22 cellular contexts compared by ENCODE assay signal in genomic region chr10:12390733-12391132, GRCh38. TPM values are rescaled to one million over a fixed set of nuclear protein-coding genes. Genes with fewer than 3 reads are reported as not detected.
DNase-seq lines count a peak whose midpoint lies in the region; ATAC-seq, FAIRE-seq and TF ChIP-seq lines count a peak whose summit lies in the region.
"Had no signal": no experiment of that assay in that cellular context is flagged by ENCODE, and none has a peak within 500 bp of the region (broad histone marks: within the 10 kb centered on the region; RNA-seq: fewer than 3 reads in every experiment).

No MANE protein-coding gene starts in this region.

- H2AFZ ChIP-seq in neuronal stem cell (ENCODE audit: low read length) = no peak overlapping the region
- H2AFZ ChIP-seq: GM23338 had no signal

- H3K27me3 Mint-ChIP-seq in stimulated activated memory B cell treated with anti-CD40 and anti-IgM and Interleukin-4, amounts not matched to agents 10 μg/mL and 1 μg/mL and 100 μg/mL, for 72 hours = no peaks in the 10 kb centered on the region
- H3K27me3 Mint-ChIP-seq in activated T-cell treated with anti-CD3 and anti-CD28 coated beads, Interleukin-2, amount 50 U/mL, for 24 hours = no peaks in the 10 kb centered on the region
- H3K27me3 Mint-ChIP-seq: stimulated activated naive CD8-positive, alpha-beta T cell treated with anti-CD3 and anti-CD28 coated beads, Interleukin-15, amount 100 ng/mL, for 72 hours had no signal

- peaks cover 0 to 3% of the 10 kb centered on the region in 2 donors for H3K4me1 ChIP-seq in neuronal stem cell (ENCODE audit: control insufficient read depth in 2 of 2, insufficient read depth in 1 of 2, low read depth in 1 of 2, low read length in 2 of 2)

- peaks cover 4% of the 10 kb centered on the region for H3K79me1 ChIP-seq in neuronal stem cell (ENCODE audit: low read depth, low read length)

- H3K14ac ChIP-seq in neuronal stem cell (ENCODE audit: low read length) = no peak overlapping the region

- peak overlapping the region; percentile 36 for H3K27ac Mint-ChIP-seq in stimulated activated memory B cell treated with anti-CD40 and anti-IgM and Interleukin-4, amounts not matched to agents 10 μg/mL and 1 μg/mL and 100 μg/mL, for 72 hours
- H3K27ac Mint-ChIP-seq in activated T-cell treated with anti-CD3 and anti-CD28 coated beads, Interleukin-2, amount 50 U/mL, for 24 hours = no peak overlapping the region
- H3K27ac Mint-ChIP-seq: activated CD8-positive, alpha-beta T cell treated with anti-CD3 and anti-CD28 coated beads, Interleukin-2, amount 10 ng/mL, durations not matched to agents 7 days and 5 days had no signal

- H3K4me3 Mint-ChIP-seq in stimulated activated memory B cell treated with anti-CD40 and anti-IgM and Interleukin-4, amounts not matched to agents 10 μg/mL and 1 μg/mL and 100 μg/mL, for 72 hours = no peak overlapping the region
- H3K4me3 Mint-ChIP-seq in activated T-cell treated with anti-CD3 and anti-CD28 coated beads, Interleukin-2, amount 50 U/mL, for 24 hours = no peak overlapping the region
- H3K4me3 Mint-ChIP-seq: activated CD8-positive, alpha-beta T cell treated with anti-CD3 and anti-CD28 coated beads, Interleukin-2, amount 10 ng/mL, durations not matched to agents 7 days and 5 days; GM23338; stimulated activated naive CD8-positive, alpha-beta T cell treated with anti-CD3 and anti-CD28 coated beads, Interleukin-15, amount 100 ng/mL, for 72 hours had no signal

- H3K27me3 ChIP-seq in neuronal stem cell (ENCODE audit: control insufficient read depth in 3 of 3, insufficient read depth in 3 of 3, low read depth in 1 of 3, low read length in 3 of 3) = no peaks in the 10 kb centered on the region

- no peak overlapping the region for H2BK5ac ChIP-seq in neuronal stem cell (ENCODE audit: low read length)

- peaks cover 59% of the 10 kb centered on the region for H3K4me1 Mint-ChIP-seq in stimulated activated memory B cell treated with anti-CD40 and anti-IgM and Interleukin-4, amounts not matched to agents 10 μg/mL and 1 μg/mL and 100 μg/mL, for 72 hours
- peaks cover 35% of the 10 kb centered on the region for H3K4me1 Mint-ChIP-seq in activated T-cell treated with anti-CD3 and anti-CD28 coated beads, Interleukin-2, amount 50 U/mL, for 24 hours (ENCODE audit: low read depth)

- WGBS in neuronal stem cell (ENCODE audit: extremely low coverage in 2 of 2, insufficient read length in 2 of 2, insufficient replicate concordance in 1 of 2), 2 donors = no CpG with 5 or more reads among the region's 7 CpGs

- peak; percentile 52 for FAIRE-seq in GM12891 (lab: Jason Lieb, UNC)
- FAIRE-seq: GM12892, islet of Langerhans had no signal

- H3K9me3 ChIP-seq in neuronal stem cell (replicated peaks in 1 of 2; ENCODE audit: control insufficient read depth in 2 of 2, insufficient read depth in 1 of 2, low read depth in 1 of 2, low read length in 2 of 2) = no peaks in the 10 kb centered on the region

- DNase-seq in GM12891 (ENCODE audit: insufficient read length, low spot score) (no peak), cerebellar nuclear complex (lab: John Stamatoyannopoulos, UW) (peak; percentile 32 to 51), left lobe of liver (ENCODE audit: low spot score) (no peak), COR-L47 (lab: John Stamatoyannopoulos, UW) (no peak), neuronal stem cell (ENCODE audit: low spot score) (no peak)
- DNase-seq in activated T-cell treated with anti-CD3 and anti-CD28 coated beads, Interleukin-2, amount 50 U/mL, for 24 hours = no peak
- DNase-seq: activated CD8-positive, alpha-beta T cell treated with anti-CD3 and anti-CD28 coated beads, Interleukin-2, amount 10 ng/mL, durations not matched to agents 7 days and 5 days; activated effector memory CD4-positive, alpha-beta T cell treated with anti-CD3 and anti-CD28 coated beads, Interleukin-2, amount 50 U/mL, for 16 hours; amygdala; Calu3; GDM1; NCI-H1436; NCI-H345; stimulated activated CD4-positive, alpha-beta T cell treated with anti-CD3 and anti-CD28 coated beads, Interleukin-12 subunit alpha, Interleukin-12 subunit beta, amount 100 ng/mL, for 4 hours; stimulated activated naive CD8-positive, alpha-beta T cell treated with anti-CD3 and anti-CD28 coated beads, Interleukin-15, amount 100 ng/mL, for 72 hours had no signal

- H2BK15ac ChIP-seq in neuronal stem cell (ENCODE audit: low read length) = no peak overlapping the region

- H3K4me2 ChIP-seq in neuronal stem cell (ENCODE audit: insufficient read depth, low read length, poor library complexity, severe bottlenecking) = no peak overlapping the region
- H3K4me2 ChIP-seq: GM23338 had no signal

- H3K4ac ChIP-seq in neuronal stem cell (ENCODE audit: low read length) = no peak overlapping the region

- no peak overlapping the region for H2BK12ac ChIP-seq in neuronal stem cell (ENCODE audit: low read length)

- no peak overlapping the region for H3K4me3 ChIP-seq in neuronal stem cell (ENCODE audit: low read length in 2 of 2)
- H3K4me3 ChIP-seq: GM23338 had no signal

- H2AK5ac ChIP-seq in neuronal stem cell (ENCODE audit: low read depth, low read length) = no peak overlapping the region

- H3K9ac ChIP-seq in neuronal stem cell (ENCODE audit: low read depth, low read length, poor library complexity) = no peak overlapping the region

- no peak for TF ChIP-seq POLR2A in GM12891 (IDR thresholded peaks at IDR 0.05; ENCODE audit: low read depth, low read length)

- no peak overlapping the region for H4K91ac ChIP-seq in neuronal stem cell (ENCODE audit: low read depth, low read length, poor library complexity)

- H3K36me3 Mint-ChIP-seq in stimulated activated memory B cell treated with anti-CD40 and anti-IgM and Interleukin-4, amounts not matched to agents 10 μg/mL and 1 μg/mL and 100 μg/mL, for 72 hours = peaks cover 5% of the 10 kb centered on the region
- H3K36me3 Mint-ChIP-seq in activated T-cell treated with anti-CD3 and anti-CD28 coated beads, Interleukin-2, amount 50 U/mL, for 24 hours (ENCODE audit: low read depth) = no peaks in the 10 kb centered on the region

- no peak overlapping the region for H3K23ac ChIP-seq in neuronal stem cell (ENCODE audit: low read depth, low read length, poor library complexity)

- no peak overlapping the region for H3K18ac ChIP-seq in neuronal stem cell (ENCODE audit: low read length)

- ATAC-seq in left lobe of liver = peak; percentile 73
- ATAC-seq in stimulated activated memory B cell treated with anti-CD40 and anti-IgM and Interleukin-4, amounts not matched to agents 10 μg/mL and 1 μg/mL and 100 μg/mL, for 72 hours = no peak
- no peak for ATAC-seq in HG02642 (IDR thresholded peaks at IDR 0.05; ENCODE audit: poor library complexity, unreplicated experiment)
- ATAC-seq: activated CD8-positive, alpha-beta T cell treated with anti-CD3 and anti-CD28 coated beads, Interleukin-2, amount 10 ng/mL, durations not matched to agents 7 days and 5 days; GM23338; stimulated activated naive CD8-positive, alpha-beta T cell treated with anti-CD3 and anti-CD28 coated beads, Interleukin-15, amount 100 ng/mL, for 72 hours had no signal

- no peak overlapping the region for H2BK120ac ChIP-seq in neuronal stem cell (ENCODE audit: low read depth, low read length)

- no peak overlapping the region for H4K8ac ChIP-seq in neuronal stem cell (ENCODE audit: low read depth, low read length)

- no peaks in the 10 kb centered on the region for H3K9me3 Mint-ChIP-seq in stimulated activated memory B cell treated with anti-CD40 and anti-IgM and Interleukin-4, amounts not matched to agents 10 μg/mL and 1 μg/mL and 100 μg/mL, for 72 hours
- no peaks in the 10 kb centered on the region for H3K9me3 Mint-ChIP-seq in activated T-cell treated with anti-CD3 and anti-CD28 coated beads, Interleukin-2, amount 50 U/mL, for 24 hours
- H3K9me3 Mint-ChIP-seq: GM23338; stimulated activated naive CD8-positive, alpha-beta T cell treated with anti-CD3 and anti-CD28 coated beads, Interleukin-15, amount 100 ng/mL, for 72 hours had no signal

- H3K27ac ChIP-seq in neuronal stem cell (replicated peaks; ENCODE audit: low read length) = no peak overlapping the region
- H3K27ac ChIP-seq: RWPE1, VCaP had no signal

- H3K36me3 ChIP-seq in neuronal stem cell (replicated peaks in 1 of 2; ENCODE audit: control insufficient read depth in 2 of 2, insufficient read depth in 2 of 2, low read length in 2 of 2) = no peaks in the 10 kb centered on the region

TF ChIP-seq in GM12891, 5 proteins besides CTCF, POLR2A, EP300 and RAD21:
- TF ChIP-seq SPI1 (IDR thresholded peaks at IDR 0.05; ENCODE audit: low read depth, low read length) = no peak
- TF ChIP-seq POU2F2 (IDR thresholded peaks at IDR 0.05; ENCODE audit: low read depth, low read length) = no peak
- no peak for TF ChIP-seq TAF1 (IDR thresholded peaks at IDR 0.05; ENCODE audit: low read depth, low read length)
- TF ChIP-seq PAX5 (IDR thresholded peaks at IDR 0.05; ENCODE audit: insufficient read depth, low read length, severe bottlenecking) = no peak
- TF ChIP-seq POLR2AphosphoS5 (IDR thresholded peaks at IDR 0.05; ENCODE audit: low read depth, low read length) = no peak

RNA-seq across cellular contexts. Expression of gene CAMK1D, which starts 41.4 kb away (rescaled TPM):
- 17.6 TPM for polyA plus RNA-seq in GM12891 (2012; ENCODE audit: low read depth, missing spikeins)
- total RNA-seq in left lobe of liver = 8.1 TPM
- 6.3 TPM for polyA plus RNA-seq in neuronal stem cell (2013, experiment 1 of 2)
- polyA plus RNA-seq in neuronal stem cell (2013, experiment 2 of 2) = 7.2 TPM

Comparison
In these comparisons a context has a peak if more than half of its experiments do, and no peak if none do; other contexts are left out.
1. DNase-seq: peak in cerebellar nuclear complex (2 of 2); none in GM12891 (single experiment), left lobe of liver (single experiment), COR-L47 (single experiment), activated T-cell treated with anti-CD3 and anti-CD28 coated beads, Interleukin-2, amount 50 U/mL, for 24 hours (single experiment) and neuronal stem cell (single experiment).